Comparison of ENCODE assay signal across 17 cellular contexts in the genomic region with DNA sequence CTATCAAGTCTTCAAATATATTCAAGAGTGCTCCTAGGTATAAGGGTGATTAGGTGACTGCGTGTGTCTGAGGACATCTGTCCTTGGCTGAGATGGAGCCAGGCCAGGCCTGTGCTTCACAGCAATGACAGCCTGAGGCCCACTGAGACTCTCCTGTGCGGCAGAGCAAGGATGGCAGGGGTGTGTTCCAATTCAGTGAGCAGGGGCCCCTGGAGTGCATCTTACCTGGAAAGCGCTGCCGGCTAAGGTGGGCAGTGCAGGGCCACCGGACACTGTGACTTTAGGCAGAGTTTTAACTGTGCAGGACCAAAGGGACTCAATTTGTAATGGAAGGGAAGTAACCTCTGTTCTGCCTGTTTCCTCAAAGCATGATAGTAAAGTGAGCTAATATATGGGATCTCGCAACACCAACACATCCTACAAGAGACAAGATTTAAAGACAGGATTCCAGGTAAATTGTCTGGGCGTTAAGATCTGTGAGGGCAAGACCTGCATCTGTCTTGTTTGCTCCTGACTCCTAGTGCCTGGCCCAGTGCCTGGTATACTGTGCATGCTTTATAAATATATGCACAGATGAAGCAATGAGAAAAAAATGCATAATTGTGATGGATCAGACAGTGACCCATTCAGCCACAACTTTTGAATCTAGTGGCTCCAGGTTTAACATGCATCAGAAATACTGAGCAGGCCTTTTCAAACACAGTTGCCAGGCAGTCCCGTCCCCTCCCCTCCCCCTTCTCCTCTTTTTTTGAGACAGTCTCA.
DNase-seq lines count a peak whose midpoint lies in the region; FAIRE-seq and TF ChIP-seq lines count a peak whose summit lies in the region.
"Had no signal": no experiment of that assay in that cellular context is flagged by ENCODE, and none has a peak within 500 bp of the region (broad histone marks: within the 10 kb centered on the region; RNA-seq: fewer than 3 reads in every experiment).

No MANE protein-coding gene starts in this region.

- H3K4me3 ChIP-seq in H1 (ENCODE audit: extremely low read depth in 1 of 4, insufficient read depth in 2 of 4, low read depth in 3 of 4, low read length in 4 of 4): no peak overlapping the region
- no peak overlapping the region for H3K4me3 ChIP-seq in neuronal stem cell (ENCODE audit: low read length in 2 of 2)
- H3K4me3 ChIP-seq: breast epithelium, dorsolateral prefrontal cortex, Peyer's patch had no signal

- H4K8ac ChIP-seq in H1 (ENCODE audit: extremely low read depth, insufficient read depth, low read length): no peak overlapping the region
- H4K8ac ChIP-seq in neuronal stem cell (ENCODE audit: low read depth, low read length): no peak overlapping the region

- no peaks in the 10 kb centered on the region for H3K36me3 Mint-ChIP-seq in activated CD4-positive, alpha-beta T cell treated with anti-CD3 and anti-CD28 coated beads, Interleukin-2, amount 10 ng/mL, durations not matched to agents 24 days and 14 days (ENCODE audit: low read depth)

- H3K4me1 Mint-ChIP-seq in activated CD4-positive, alpha-beta T cell treated with anti-CD3 and anti-CD28 coated beads, Interleukin-2, amount 10 ng/mL, durations not matched to agents 24 days and 14 days: peaks cover 5% of the 10 kb centered on the region

- 91% methylated on average over 8 of the region's 8 CpGs; no CpG with 5 or more reads in 1 of the 2 experiments for WGBS in H1 (ENCODE audit: extremely low coverage in 1 of 2, insufficient coverage in 1 of 2, insufficient read length in 1 of 2, insufficient replicate concordance in 2 of 2, low coverage in 1 of 2, low lambda C conversion rate in 2 of 2, missing lambda C conversion rate in 1 of 2), 2 experiments
- no CpG with 5 or more reads among the region's 8 CpGs for WGBS in neuronal stem cell (ENCODE audit: extremely low coverage in 2 of 2, insufficient read length in 2 of 2, insufficient replicate concordance in 1 of 2), 2 donors

- H3K56ac ChIP-seq in H1 (replicated peaks; ENCODE audit: insufficient read length, low read depth, low read length): no peak overlapping the region

- H3K9me3 ChIP-seq in H1 (ENCODE audit: insufficient read depth in 2 of 2, low read depth in 1 of 2, low read length in 1 of 2): no peaks in the 10 kb centered on the region; a peak in 1 of 4 replicates
- peaks cover 0 to 5% of the 10 kb centered on the region in 2 donors for H3K9me3 ChIP-seq in neuronal stem cell (replicated peaks in 1 of 2; ENCODE audit: control insufficient read depth in 2 of 2, insufficient read depth in 1 of 2, low read depth in 1 of 2, low read length in 2 of 2)
- H3K9me3 ChIP-seq: breast epithelium, Peyer's patch had no signal

- H3K4ac ChIP-seq in H1 (replicated peaks; ENCODE audit: insufficient read length, low read depth, low read length) (no peak overlapping the region), neuronal stem cell (ENCODE audit: low read length) (no peak overlapping the region)

- H3K4me2 ChIP-seq in H1 (ENCODE audit: insufficient read depth in 1 of 2, low read depth in 2 of 2, low read length in 2 of 2) (no peak overlapping the region), neuronal stem cell (ENCODE audit: insufficient read depth, low read length, poor library complexity, severe bottlenecking) (no peak overlapping the region)

- no peak overlapping the region for H3K4me3 Mint-ChIP-seq in activated CD4-positive, alpha-beta T cell treated with anti-CD3 and anti-CD28 coated beads, Interleukin-2, amount 10 ng/mL, durations not matched to agents 24 days and 14 days
- H3K4me3 Mint-ChIP-seq: activated naive CD8-positive, alpha-beta T cell; activated T-cell treated with anti-CD3 and anti-CD28 coated beads, Interleukin-2, amount 50 U/mL, for 4 hours had no signal

- no peaks in the 10 kb centered on the region for H3K9me3 Mint-ChIP-seq in activated CD4-positive, alpha-beta T cell treated with anti-CD3 and anti-CD28 coated beads, Interleukin-2, amount 10 ng/mL, durations not matched to agents 24 days and 14 days
- H3K9me3 Mint-ChIP-seq: activated T-cell treated with anti-CD3 and anti-CD28 coated beads, Interleukin-2, amount 50 U/mL, for 4 hours had no signal

- peak; percentile 64 for FAIRE-seq in HTR-8/SVneo (lab: Jason Lieb, UNC)
- no peak for FAIRE-seq in H1 (lab: Jason Lieb, UNC)

- H2BK12ac ChIP-seq in H1 (ENCODE audit: low read depth, low read length): no peak overlapping the region
- H2BK12ac ChIP-seq in neuronal stem cell (ENCODE audit: low read length): no peak overlapping the region

- H3K23ac ChIP-seq in H1 (ENCODE audit: insufficient read length): no peak overlapping the region
- no peak overlapping the region for H3K23ac ChIP-seq in neuronal stem cell (ENCODE audit: low read depth, low read length, poor library complexity)

- H2BK5ac ChIP-seq in H1 (ENCODE audit: low read depth, low read length) (no peak overlapping the region), neuronal stem cell (ENCODE audit: low read length) (no peak overlapping the region)

- DNase-seq in HTR-8/SVneo (ENCODE audit: insufficient read length, low spot score) (no peak), H1 (ENCODE audit: low read depth in 1 of 2, low spot score in 2 of 2) (no peak), neuronal stem cell (ENCODE audit: low spot score) (no peak), NCI-H2081 (lab: John Stamatoyannopoulos, UW) (no peak), GM10248 (ENCODE audit: extremely low spot score) (no peak)
- no peak for DNase-seq in activated CD4-positive, alpha-beta T cell treated with anti-CD3 and anti-CD28 coated beads, Interleukin-2, amount 10 ng/mL, durations not matched to agents 24 days and 14 days
- DNase-seq: activated CD4-positive, alpha-beta T cell treated with anti-CD3 and anti-CD28 coated beads, Interleukin-2, amount 50 U/mL, for 48 hours; activated T-cell treated with anti-CD3 and anti-CD28 coated beads, Interleukin-2, amount 50 U/mL, for 4 hours; AML-193; NCI-H1436; NCI-H2171 treated with DMSO at 0.1 percent for 48 hours; NCI-H82 had no signal

- H3K79me1 ChIP-seq in H1 (ENCODE audit: low read depth, low read length) (no peaks in the 10 kb centered on the region), neuronal stem cell (ENCODE audit: low read depth, low read length) (no peaks in the 10 kb centered on the region)

- no peak overlapping the region for H4K5ac ChIP-seq in H1 (ENCODE audit: insufficient read length, low read depth, low read length)

- H2AK5ac ChIP-seq in H1 (ENCODE audit: low read depth, low read length) (no peak overlapping the region), neuronal stem cell (ENCODE audit: low read depth, low read length) (no peak overlapping the region)

- H2BK120ac ChIP-seq in H1 (replicated peaks; ENCODE audit: low read depth, low read length): no peak overlapping the region
- H2BK120ac ChIP-seq in neuronal stem cell (ENCODE audit: low read depth, low read length): no peak overlapping the region

- H2BK15ac ChIP-seq in H1 (ENCODE audit: low read length): no peak overlapping the region
- H2BK15ac ChIP-seq in neuronal stem cell (ENCODE audit: low read length): no peak overlapping the region

- peak overlapping the region; percentile 9 for H3K27ac ChIP-seq in C4-2B
- 0 out of 2 replicates have a peak overlapping the region, but pooled peaks have one; percentile 6 for H3K27ac ChIP-seq in H1 (ENCODE audit: low read depth, low read length)
- no peak overlapping the region for H3K27ac ChIP-seq in neuronal stem cell (replicated peaks; ENCODE audit: low read length)
- H3K27ac ChIP-seq: breast epithelium, dorsolateral prefrontal cortex, Peyer's patch had no signal

- H4K91ac ChIP-seq in H1 (replicated peaks; ENCODE audit: insufficient read length, low read length) (no peak overlapping the region), neuronal stem cell (ENCODE audit: low read depth, low read length, poor library complexity) (no peak overlapping the region)

- TF ChIP-seq CTCF in C4-2B (conservative IDR thresholded peaks at IDR 0.05) (no peak), H1 (IDR thresholded peaks at IDR 0.05; ENCODE audit: control extremely low read depth in 1 of 3, insufficient read depth in 1 of 3, low read depth in 1 of 3, low read length in 3 of 3) (no peak), GM10248 (IDR thresholded peaks at IDR 0.05; ENCODE audit: control extremely low read depth, extremely low read depth, low read depth, missing control alignments) (no peak)

- H3K18ac ChIP-seq in H1 (ENCODE audit: extremely low read depth, low read length) (no peak overlapping the region), neuronal stem cell (ENCODE audit: low read length) (peak overlapping the region; percentile 40)

- H3K79me2 ChIP-seq in H1 (ENCODE audit: control insufficient read depth in 1 of 2, insufficient read depth in 2 of 2, low read length in 2 of 2): no peaks in the 10 kb centered on the region

- H3K27me3 ChIP-seq in H1 (replicated peaks in 1 of 4; ENCODE audit: control insufficient read depth in 3 of 4, extremely low read depth in 1 of 4, insufficient read depth in 3 of 4, low read length in 3 of 4) (0 out of 7 replicates have a peak, but pooled peaks cover 0 to 1% (median 0%) of the 10 kb centered on the region in 4 experiments), neuronal stem cell (ENCODE audit: control insufficient read depth in 3 of 3, insufficient read depth in 3 of 3, low read depth in 1 of 3, low read length in 3 of 3) (no peaks in the 10 kb centered on the region)
- H3K27me3 ChIP-seq: breast epithelium, dorsolateral prefrontal cortex, Peyer's patch had no signal

- no peaks in the 10 kb centered on the region for H3K23me2 ChIP-seq in H1 (ENCODE audit: low read depth, low read length)

- TF ChIP-seq POLR2A in H1 (IDR thresholded peaks at IDR 0.05; ENCODE audit: control extremely low read depth in 1 of 2, low read depth in 2 of 2, low read length in 2 of 2): no peak

- H3K36me3 ChIP-seq in H1 (ENCODE audit: control insufficient read depth in 2 of 4, insufficient read depth in 4 of 4, low read length in 3 of 4) (no peaks in the 10 kb centered on the region), neuronal stem cell (replicated peaks in 1 of 2; ENCODE audit: control insufficient read depth in 2 of 2, insufficient read depth in 2 of 2, low read length in 2 of 2) (no peaks in the 10 kb centered on the region)
- H3K36me3 ChIP-seq: breast epithelium, Peyer's patch had no signal

- peaks cover 54% of the 10 kb centered on the region for H3K27me3 Mint-ChIP-seq in activated CD4-positive, alpha-beta T cell treated with anti-CD3 and anti-CD28 coated beads, Interleukin-2, amount 10 ng/mL, durations not matched to agents 24 days and 14 days
- H3K27me3 Mint-ChIP-seq: activated naive CD8-positive, alpha-beta T cell had no signal

- no peaks in the 10 kb centered on the region for H4K20me1 ChIP-seq in H1 (replicated peaks in 1 of 2; ENCODE audit: control insufficient read depth in 1 of 2, insufficient read depth in 2 of 2, low read length in 2 of 2)

- H3K14ac ChIP-seq in H1 (ENCODE audit: insufficient read length) (no peak overlapping the region), neuronal stem cell (ENCODE audit: low read length) (no peak overlapping the region)

- no peak for TF ChIP-seq EP300 in H1 (IDR thresholded peaks at IDR 0.05; ENCODE audit: borderline replicate concordance in 1 of 2, low read depth in 2 of 2, low read length in 2 of 2)

- POLR2A ChIA-PET in H1 (lab: Charles Lee; ENCODE audit: partially characterized antibody) (no interaction called here), GM10248 (lab: Yijun Ruan, JAX) (no interaction called here)

- H3K9ac ChIP-seq in H1 (replicated peaks in 1 of 4; ENCODE audit: extremely low read depth in 1 of 4, low read depth in 3 of 4, low read length in 3 of 4) (no peak overlapping the region; a peak in 1 of 7 replicates), neuronal stem cell (ENCODE audit: low read depth, low read length, poor library complexity) (no peak overlapping the region)

- CTCF ChIA-PET in H1 (lab: Charles Lee; ENCODE audit: partially characterized antibody) (interaction anchor here (0.8 to 4.7 kb wide), 6 partner anchors 8 to 76 kb away, joined by 3 to 43 read pairs (median 4); no protein-coding TSS in a partner anchor), GM10248 (lab: Yijun Ruan, JAX) (interaction anchor here (1.3 kb wide), 1 partner anchor 21 kb away, joined by 3 read pairs; no protein-coding TSS in a partner anchor)

- H2AFZ ChIP-seq in H1 (ENCODE audit: low read length) (no peak overlapping the region), neuronal stem cell (ENCODE audit: low read length) (peak overlapping the region; percentile 82)

- H3K4me1 ChIP-seq in H1 (replicated peaks in 1 of 4; ENCODE audit: control insufficient read depth in 3 of 4, insufficient read depth in 4 of 4, low read length in 3 of 4): peaks cover 0 to 3% (median 0%) of the 10 kb centered on the region in 4 experiments; a peak in 4 of 7 replicates
- H3K4me1 ChIP-seq in neuronal stem cell (ENCODE audit: control insufficient read depth in 2 of 2, insufficient read depth in 1 of 2, low read depth in 1 of 2, low read length in 2 of 2): peaks cover 2 to 6% of the 10 kb centered on the region in 2 donors
- H3K4me1 ChIP-seq: breast epithelium, Peyer's patch had no signal

- H2BK20ac ChIP-seq in H1 (ENCODE audit: low read length): peak overlapping the region; percentile 48; the same call in 1 of the 2 replicates

- TF ChIP-seq RAD21 in H1 (IDR thresholded peaks at IDR 0.05 in 1 of 2, conservative IDR thresholded peaks at IDR 0.05 in 1 of 2; ENCODE audit: low read depth in 2 of 2, low read length in 2 of 2): no peak

- intact Hi-C loops in activated CD4-positive, alpha-beta T cell treated with anti-CD3 and anti-CD28 coated beads, Interleukin-2, amount 10 ng/mL, durations not matched to agents 24 days and 14 days (cut with micrococcal nuclease): no loop called here

- no peak overlapping the region for H3K27ac Mint-ChIP-seq in activated CD4-positive, alpha-beta T cell treated with anti-CD3 and anti-CD28 coated beads, Interleukin-2, amount 10 ng/mL, durations not matched to agents 24 days and 14 days
- H3K27ac Mint-ChIP-seq: activated naive CD8-positive, alpha-beta T cell had no signal
